Comparison of ENCODE assay signal across 20 cellular contexts in genomic region chr2:8570637-8571036, GRCh38.
"Had no signal": no experiment of that assay in that cellular context is flagged by ENCODE, and none has a peak within 500 bp of the region (broad histone marks: within the 10 kb centered on the region; RNA-seq: fewer than 3 reads in every experiment).

No MANE protein-coding gene starts in this region.

- H2AFZ ChIP-seq: parathyroid adenoma had no signal

- H3K9me3 ChIP-seq: heart left ventricle, right lobe of liver, tibial nerve, vagina had no signal

- H3K9ac ChIP-seq: parathyroid adenoma had no signal

- H3K36me3 ChIP-seq: heart left ventricle, right lobe of liver, tibial nerve, vagina had no signal

- H3K27ac ChIP-seq: heart left ventricle, parathyroid adenoma, right lobe of liver, tibial nerve, vagina had no signal

- DNase-seq: activated CD4-positive, alpha-beta T cell treated with anti-CD3 and anti-CD28 coated beads for 48 hours; activated CD8-positive, alpha-beta T cell treated with anti-CD3 and anti-CD28 coated beads for 36 hours; activated naive CD4-positive, alpha-beta T cell; activated naive CD8-positive, alpha-beta T cell treated with anti-CD3 and anti-CD28 coated beads, Interleukin-2, amount 10 ng/mL, durations not matched to agents 7 days and 5 days; activated T-cell treated with anti-CD3 and anti-CD28 coated beads, Interleukin-2, amount 50 U/mL, for 1 hour; erythroblast; heart left ventricle; immature natural killer cell; kidney glomerular epithelial cell; left ventricle myocardium superior; mesenchymal stem cell; right lobe of liver; stimulated activated CD4-positive, alpha-beta T cell treated with anti-CD3 and anti-CD28 coated beads, Interleukin-4, amount 100 ng/mL, for 24 hours; stimulated activated naive CD4-positive, alpha-beta T cell treated with Interleukin-2 at 50 U/mL for 16 hours had no signal

- H3K36me3 Mint-ChIP-seq: activated naive CD8-positive, alpha-beta T cell treated with anti-CD3 and anti-CD28 coated beads, Interleukin-2, amount 10 ng/mL, durations not matched to agents 7 days and 5 days; naive thymus-derived CD4-positive, alpha-beta T cell; WTC11 had no signal

- H3K4me3 Mint-ChIP-seq: activated CD8-positive, alpha-beta T cell treated with anti-CD3 and anti-CD28 coated beads for 36 hours; activated naive CD8-positive, alpha-beta T cell treated with anti-CD3 and anti-CD28 coated beads, Interleukin-2, amount 10 ng/mL, durations not matched to agents 7 days and 5 days; activated T-helper 17 cell treated with anti-CD3 and anti-CD28 coated beads, Interleukin-2, amount 50 U/mL, for 72 hours; immature natural killer cell; naive thymus-derived CD4-positive, alpha-beta T cell; WTC11 had no signal

- H3K4me1 ChIP-seq: right lobe of liver had no signal

- H3K27me3 ChIP-seq: heart left ventricle, right lobe of liver, tibial nerve, vagina had no signal

- H3K4me3 ChIP-seq: heart left ventricle, right lobe of liver, tibial nerve, vagina had no signal

- H3K9me3 Mint-ChIP-seq: activated CD8-positive, alpha-beta T cell treated with anti-CD3 and anti-CD28 coated beads for 36 hours; activated naive CD8-positive, alpha-beta T cell treated with anti-CD3 and anti-CD28 coated beads, Interleukin-2, amount 10 ng/mL, durations not matched to agents 7 days and 5 days; activated T-helper 17 cell treated with anti-CD3 and anti-CD28 coated beads, Interleukin-2, amount 50 U/mL, for 72 hours; immature natural killer cell; naive thymus-derived CD4-positive, alpha-beta T cell; WTC11 had no signal

- H3K27ac Mint-ChIP-seq: activated CD8-positive, alpha-beta T cell treated with anti-CD3 and anti-CD28 coated beads for 36 hours; activated naive CD8-positive, alpha-beta T cell treated with anti-CD3 and anti-CD28 coated beads, Interleukin-2, amount 10 ng/mL, durations not matched to agents 7 days and 5 days; activated T-helper 17 cell treated with anti-CD3 and anti-CD28 coated beads, Interleukin-2, amount 50 U/mL, for 72 hours; naive thymus-derived CD4-positive, alpha-beta T cell; WTC11 had no signal

- ATAC-seq: activated CD8-positive, alpha-beta T cell treated with anti-CD3 and anti-CD28 coated beads for 36 hours; activated T-helper 17 cell treated with anti-CD3 and anti-CD28 coated beads, Interleukin-2, amount 50 U/mL, for 72 hours; heart left ventricle; left ventricle myocardium superior; naive thymus-derived CD4-positive, alpha-beta T cell; right lobe of liver; WTC11 had no signal
